In the genomic region with DNA sequence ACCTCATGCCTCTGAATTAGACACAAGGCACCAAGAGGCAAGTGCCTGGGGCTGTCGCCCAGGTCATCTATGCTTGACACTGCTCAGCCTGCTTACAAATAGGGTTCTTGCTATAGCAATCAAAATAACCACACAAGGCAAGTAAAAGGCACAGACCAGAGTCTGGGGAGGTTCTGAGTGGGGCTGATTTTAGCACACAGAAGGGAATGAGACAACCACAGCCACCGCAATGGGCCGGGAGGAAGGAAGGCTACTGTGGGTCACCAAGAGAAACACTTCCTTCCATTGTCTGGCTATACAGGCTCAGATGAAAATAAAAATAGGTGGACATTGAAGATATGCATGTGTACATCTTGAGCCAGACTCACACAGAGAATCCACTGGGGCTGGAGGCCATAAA, we compare ENCODE assay signal across 13 cellular contexts.
DNase-seq lines count a peak whose midpoint lies in the region; ATAC-seq and TF ChIP-seq lines count a peak whose summit lies in the region.
"Had no signal": no experiment of that assay in that cellular context is flagged by ENCODE, and none has a peak within 500 bp of the region (broad histone marks: within the 10 kb centered on the region; RNA-seq: fewer than 3 reads in every experiment).

No MANE protein-coding gene starts in this region.

- H3K27me3 ChIP-seq in DND-41 (ENCODE audit: insufficient read depth, low read length, poor library complexity) (no peaks in the 10 kb centered on the region), osteoblast (ENCODE audit: insufficient read depth, low read length) (no peaks in the 10 kb centered on the region), MG63 (no peaks in the 10 kb centered on the region)
- H3K27me3 ChIP-seq: hepatocyte had no signal

- no peak for ATAC-seq in DND-41 (ENCODE audit: insufficient read depth, low read depth)
- ATAC-seq in left ventricle myocardium superior, result peak; percentile 58
- ATAC-seq: activated CD4-positive, CD25-positive, alpha-beta regulatory T cell treated with anti-CD3 and anti-CD28 coated beads, Interleukin-2, amount 50 U/mL, for 24 hours had no signal

- H4K20me1 ChIP-seq in DND-41 (ENCODE audit: insufficient read depth, low read length), result no peaks in the 10 kb centered on the region
- H4K20me1 ChIP-seq in osteoblast (ENCODE audit: insufficient read depth, low read length), result no peaks in the 10 kb centered on the region

- H3K27ac Mint-ChIP-seq in osteocyte (ENCODE audit: unreplicated experiment), result no peak overlapping the region

- intact Hi-C loops in left ventricle myocardium superior (cut with micrococcal nuclease), result loop anchor here (10.0 kb wide), 1 partner anchor 100 kb away; no protein-coding TSS in a partner anchor

- TF ChIP-seq CTCF in DND-41 (IDR thresholded peaks at IDR 0.05; ENCODE audit: borderline replicate concordance, extremely low read depth, low read length, poor library complexity, severe bottlenecking) (no peak), osteoblast (IDR thresholded peaks at IDR 0.05; ENCODE audit: extremely low read depth, low read depth, low read length) (no peak), osteocyte (IDR thresholded peaks at IDR 0.05) (no peak)

- no peak for DNase-seq in DND-41
- DNase-seq in RPMI7951 (ENCODE audit: low read depth), result peak; percentile 76
- DNase-seq in left ventricle myocardium superior, result peak; percentile 35
- peak; percentile 49 for DNase-seq in pulmonary artery endothelial cell (ENCODE audit: low read depth, low spot score)
- no peak for DNase-seq in HuH-7 (ENCODE audit: low spot score)
- DNase-seq in osteoblast (ENCODE audit: insufficient read length, low spot score, missing footprints), result no peak
- DNase-seq in osteocyte (ENCODE audit: extremely low spot score, unreplicated experiment), result no peak
- DNase-seq in MG63, result no peak
- DNase-seq: HCEC 1CT, NCI-H2171 had no signal

- H3K4me2 ChIP-seq in DND-41 (ENCODE audit: insufficient read depth, low read length) (no peak overlapping the region), osteoblast (ENCODE audit: insufficient read depth, low read length) (no peak overlapping the region)
- H3K4me2 ChIP-seq: hepatocyte had no signal

- peaks cover 28% of the 10 kb centered on the region for H3K4me1 Mint-ChIP-seq in osteocyte (ENCODE audit: unreplicated experiment)

- no peak overlapping the region for H2AFZ ChIP-seq in DND-41 (ENCODE audit: low read depth, low read length)
- H2AFZ ChIP-seq in osteoblast (ENCODE audit: low read length), result no peak overlapping the region
- H2AFZ ChIP-seq: hepatocyte had no signal

- no peaks in the 10 kb centered on the region for H3K27me3 Mint-ChIP-seq in osteocyte (ENCODE audit: unreplicated experiment)

- H3K4me3 Mint-ChIP-seq in osteocyte (ENCODE audit: unreplicated experiment), result no peak overlapping the region

- H3K27ac ChIP-seq in DND-41 (ENCODE audit: low read length) (peak overlapping the region; percentile 83), osteoblast (ENCODE audit: low read depth, low read length) (no peak overlapping the region)
- H3K27ac ChIP-seq: hepatocyte, HL-60 had no signal

- H3K36me3 ChIP-seq in DND-41 (ENCODE audit: insufficient read depth, low read length), result no peaks in the 10 kb centered on the region
- H3K36me3 ChIP-seq in osteoblast (ENCODE audit: insufficient read depth, low read length), result no peaks in the 10 kb centered on the region
- H3K36me3 ChIP-seq in MG63, result no peaks in the 10 kb centered on the region

- H3K4me3 ChIP-seq in DND-41 (ENCODE audit: low read depth in 1 of 2, low read length in 2 of 2) (no peak overlapping the region), osteoblast (ENCODE audit: insufficient read depth, low read length) (no peak overlapping the region), MG63 (no peak overlapping the region)
- H3K4me3 ChIP-seq: hepatocyte had no signal

- H3K36me3 Mint-ChIP-seq in osteocyte (ENCODE audit: unreplicated experiment), result no peaks in the 10 kb centered on the region

- no peak overlapping the region for H3K9ac ChIP-seq in DND-41 (ENCODE audit: low read depth, low read length)

- H3K79me2 ChIP-seq in DND-41 (ENCODE audit: insufficient read depth, low read length) (no peaks in the 10 kb centered on the region), osteoblast (ENCODE audit: insufficient read depth, low read length) (no peaks in the 10 kb centered on the region)
- H3K79me2 ChIP-seq: hepatocyte had no signal

- no peaks in the 10 kb centered on the region for H3K9me3 Mint-ChIP-seq in osteocyte (ENCODE audit: unreplicated experiment)

- no peaks in the 10 kb centered on the region for H3K9me3 ChIP-seq in DND-41 (ENCODE audit: insufficient read depth, low read length, severe bottlenecking)
- no peaks in the 10 kb centered on the region for H3K9me3 ChIP-seq in osteoblast (ENCODE audit: low read depth, low read length)
- no peaks in the 10 kb centered on the region; the same call in 1 of the 2 replicates for H3K9me3 ChIP-seq in MG63

- peaks cover 60% of the 10 kb centered on the region for H3K4me1 ChIP-seq in DND-41 (ENCODE audit: insufficient read depth, low read length)
- H3K4me1 ChIP-seq in osteoblast (ENCODE audit: insufficient read depth, low read length), result peaks cover 15% of the 10 kb centered on the region

Comparison
In these comparisons a context has a peak if more than half of its experiments do, and no peak if none do; other contexts are left out.
1. DNase-seq: peak in RPMI7951 (single experiment), left ventricle myocardium superior (single experiment) and pulmonary artery endothelial cell (single experiment); none in DND-41 (single experiment), HuH-7 (single experiment), osteoblast (single experiment), osteocyte (single experiment) and MG63 (single experiment).